Comparison of ENCODE assay signal across 1 cellular context in genomic region chr15:85688703-85689102, GRCh38.
TF ChIP-seq lines count a peak whose summit lies in the region.

No MANE protein-coding gene starts in this region.

TF ChIP-seq in GM23338, 12 proteins besides CTCF, POLR2A, EP300 and RAD21 (continued from another document):
- TF ChIP-seq REST (IDR thresholded peaks at IDR 0.05; ENCODE audit: unreplicated experiment) (no peak), STAT1 (IDR thresholded peaks at IDR 0.05; ENCODE audit: unreplicated experiment) (no peak), JUNB (IDR thresholded peaks at IDR 0.05; ENCODE audit: unreplicated experiment) (no peak), EZH2 (IDR thresholded peaks at IDR 0.05; ENCODE audit: low read depth, unreplicated experiment) (no peak)
